In genomic region chr2:75405000-75405399, GRCh38 we compare ENCODE assay signal across 1 cellular context.
TF ChIP-seq lines count a peak whose summit lies in the region.

No MANE protein-coding gene starts in this region.

TF ChIP-seq in GM23338, 12 proteins besides CTCF, POLR2A, EP300 and RAD21 (continued from another document):
- TF ChIP-seq ZNF462 (CRISPR knock-in tag; IDR thresholded peaks at IDR 0.05) (no peak), EZH2 (IDR thresholded peaks at IDR 0.05; ENCODE audit: low read depth, unreplicated experiment) (no peak), POLR2AphosphoS5 (IDR thresholded peaks at IDR 0.05; ENCODE audit: low read depth) (no peak), CREB1 (CRISPR knock-in tag; IDR thresholded peaks at IDR 0.05; ENCODE audit: low read depth) (no peak), ZNF114 (CRISPR knock-in tag; IDR thresholded peaks at IDR 0.05) (no peak), JUNB (IDR thresholded peaks at IDR 0.05; ENCODE audit: unreplicated experiment) (no peak)
- TF ChIP-seq, protein P1, sequence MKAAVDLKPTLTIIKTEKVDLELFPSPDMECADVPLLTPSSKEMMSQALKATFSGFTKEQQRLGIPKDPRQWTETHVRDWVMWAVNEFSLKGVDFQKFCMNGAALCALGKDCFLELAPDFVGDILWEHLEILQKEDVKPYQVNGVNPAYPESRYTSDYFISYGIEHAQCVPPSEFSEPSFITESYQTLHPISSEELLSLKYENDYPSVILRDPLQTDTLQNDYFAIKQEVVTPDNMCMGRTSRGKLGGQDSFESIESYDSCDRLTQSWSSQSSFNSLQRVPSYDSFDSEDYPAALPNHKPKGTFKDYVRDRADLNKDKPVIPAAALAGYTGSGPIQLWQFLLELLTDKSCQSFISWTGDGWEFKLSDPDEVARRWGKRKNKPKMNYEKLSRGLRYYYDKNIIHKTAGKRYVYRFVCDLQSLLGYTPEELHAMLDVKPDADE (IDR thresholded peaks at IDR 0.05): no peak
TF ChIP-seq in GM23338: peak in this region for 0.
